ENCODE assay signal across 34 cellular contexts in the genomic region with DNA sequence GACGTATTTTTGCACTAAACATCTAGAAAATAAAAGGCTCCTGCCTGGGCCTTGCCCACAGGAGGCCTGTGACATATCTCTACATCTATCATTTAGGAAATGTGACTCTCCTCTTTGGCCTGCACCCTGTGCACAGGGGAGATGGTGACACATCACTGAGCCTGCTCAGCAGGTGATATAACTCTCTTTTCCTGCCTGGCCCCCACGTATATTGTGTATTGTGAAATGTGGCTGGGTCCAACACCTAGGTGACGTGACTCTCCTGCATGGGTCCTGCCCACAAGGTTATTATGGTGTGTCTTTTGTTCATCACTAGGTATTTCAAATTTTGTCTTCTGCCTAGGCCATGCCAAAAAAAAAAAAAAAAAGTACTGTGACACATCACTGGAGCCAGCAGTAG.
"Had no signal": no experiment of that assay in that cellular context is flagged by ENCODE, and none has a peak within 500 bp of the region (broad histone marks: within the 10 kb centered on the region; RNA-seq: fewer than 3 reads in every experiment).

No MANE protein-coding gene starts in this region.

- H3K9me3 Mint-ChIP-seq: central memory CD8-positive, alpha-beta T cell had no signal

- H3K27ac ChIP-seq: brain microvascular endothelial cell, coronary artery, dorsolateral prefrontal cortex, esophagus muscularis mucosa, foreskin keratinocyte, gastrocnemius medialis, heart left ventricle, WERI-Rb-1 had no signal

- H3K4me3 ChIP-seq: coronary artery, dorsolateral prefrontal cortex, esophagus muscularis mucosa, gastrocnemius medialis, heart left ventricle had no signal

- H3K4me1 ChIP-seq: esophagus muscularis mucosa, foreskin keratinocyte, gastrocnemius medialis, heart left ventricle had no signal

- H3K27me3 Mint-ChIP-seq: activated CD4-positive, alpha-beta memory T cell treated with anti-CD3 and anti-CD28 coated beads for 36 hours; activated CD4-positive, alpha-beta T cell treated with anti-CD3 and anti-CD28 coated beads for 36 hours; activated CD4-positive, alpha-beta T cell treated with anti-CD3 and anti-CD28 coated beads, Interleukin-2, amount 10 ng/mL, durations not matched to agents 24 days and 14 days; activated CD8-positive, alpha-beta memory T cell treated with anti-CD3 and anti-CD28 coated beads, Interleukin-2, amount 10 ng/mL, durations not matched to agents 7 days and 5 days; activated naive CD4-positive, alpha-beta T cell treated with anti-CD3 and anti-CD28 coated beads, Interleukin-2, amount 10 ng/mL, durations not matched to agents 7 days and 5 days; activated naive CD8-positive, alpha-beta T cell treated with anti-CD3 and anti-CD28 coated beads, Interleukin-2, amount 10 ng/mL, durations not matched to agents 7 days and 5 days; central memory CD8-positive, alpha-beta T cell; dendritic cell treated with granulocyte-macrophage colony-stimulating factor and Interleukin-4, amounts not matched to agents 40 ng/mL and 50 ng/mL, for 4 days; T-helper 17 cell had no signal

- H3K36me3 Mint-ChIP-seq: activated CD4-positive, alpha-beta memory T cell treated with anti-CD3 and anti-CD28 coated beads for 36 hours; activated naive CD4-positive, alpha-beta T cell treated with anti-CD3 and anti-CD28 coated beads, Interleukin-2, amount 10 ng/mL, durations not matched to agents 7 days and 5 days; activated naive CD8-positive, alpha-beta T cell treated with anti-CD3 and anti-CD28 coated beads, Interleukin-2, amount 10 ng/mL, durations not matched to agents 7 days and 5 days had no signal

- H3K27me3 ChIP-seq: brain microvascular endothelial cell, dorsolateral prefrontal cortex, esophagus muscularis mucosa, foreskin keratinocyte, gastrocnemius medialis, heart left ventricle had no signal

- H3K9me3 ChIP-seq: esophagus muscularis mucosa, gastrocnemius medialis had no signal

- ATAC-seq: activated CD4-positive, alpha-beta T cell treated with anti-CD3 and anti-CD28 coated beads for 36 hours; activated CD8-positive, alpha-beta memory T cell treated with anti-CD3 and anti-CD28 coated beads, Interleukin-2, amount 10 ng/mL, durations not matched to agents 7 days and 5 days; activated CD8-positive, alpha-beta T cell treated with anti-CD3 and anti-CD28 coated beads, Interleukin-2, amount 10 ng/mL, durations not matched to agents 7 days and 5 days; foreskin keratinocyte; T-helper 17 cell had no signal

- H3K36me3 ChIP-seq: brain microvascular endothelial cell, esophagus muscularis mucosa, gastrocnemius medialis, WERI-Rb-1 had no signal

- H3K4me1 Mint-ChIP-seq: activated CD4-positive, alpha-beta T cell treated with anti-CD3 and anti-CD28 coated beads for 36 hours; activated CD4-positive, alpha-beta T cell treated with anti-CD3 and anti-CD28 coated beads, Interleukin-2, amount 10 ng/mL, durations not matched to agents 24 days and 14 days; activated CD8-positive, alpha-beta memory T cell treated with anti-CD3 and anti-CD28 coated beads, Interleukin-2, amount 10 ng/mL, durations not matched to agents 7 days and 5 days; activated naive CD4-positive, alpha-beta T cell treated with anti-CD3 and anti-CD28 coated beads, Interleukin-2, amount 10 ng/mL, durations not matched to agents 7 days and 5 days; activated naive CD8-positive, alpha-beta T cell treated with anti-CD3 and anti-CD28 coated beads, Interleukin-2, amount 10 ng/mL, durations not matched to agents 7 days and 5 days; central memory CD8-positive, alpha-beta T cell; endodermal cell; T-helper 17 cell had no signal

- H3K27ac Mint-ChIP-seq: activated CD4-positive, alpha-beta memory T cell treated with anti-CD3 and anti-CD28 coated beads for 36 hours; activated CD4-positive, alpha-beta T cell treated with anti-CD3 and anti-CD28 coated beads for 36 hours; activated CD4-positive, alpha-beta T cell treated with anti-CD3 and anti-CD28 coated beads, Interleukin-2, amount 10 ng/mL, durations not matched to agents 24 days and 14 days; activated CD8-positive, alpha-beta memory T cell treated with anti-CD3 and anti-CD28 coated beads, Interleukin-2, amount 10 ng/mL, durations not matched to agents 7 days and 5 days; activated CD8-positive, alpha-beta T cell treated with anti-CD3 and anti-CD28 coated beads, Interleukin-2, amount 10 ng/mL, durations not matched to agents 7 days and 5 days; activated naive CD4-positive, alpha-beta T cell treated with anti-CD3 and anti-CD28 coated beads, Interleukin-2, amount 10 ng/mL, durations not matched to agents 7 days and 5 days; activated naive CD8-positive, alpha-beta T cell treated with anti-CD3 and anti-CD28 coated beads, Interleukin-2, amount 10 ng/mL, durations not matched to agents 7 days and 5 days; activated T-helper 1 cell treated with anti-CD3 and anti-CD28 coated beads, Interleukin-12 subunit alpha, Interleukin-12 subunit beta, Interleukin-2, Interleukin-4 antibody, amounts not matched to agents 30 ng/mL and 10 ng/mL and 1 ng/mL, durations not matched to agents 14 hours and 24 hours and 36 hours; dendritic cell treated with granulocyte-macrophage colony-stimulating factor and Interleukin-4, amounts not matched to agents 40 ng/mL and 50 ng/mL, for 4 days; endodermal cell; T-helper 17 cell; T-helper 2 cell treated with Interferon-gamma antibody and Interleukin-4, amounts not matched to agents 5 μg/mL and 100 μg/mL, for 36 hours had no signal

- H3K4me3 Mint-ChIP-seq: activated CD4-positive, alpha-beta memory T cell treated with anti-CD3 and anti-CD28 coated beads for 36 hours; activated CD4-positive, alpha-beta T cell treated with anti-CD3 and anti-CD28 coated beads for 36 hours; activated CD4-positive, alpha-beta T cell treated with anti-CD3 and anti-CD28 coated beads, Interleukin-2, amount 10 ng/mL, durations not matched to agents 24 days and 14 days; activated CD8-positive, alpha-beta memory T cell treated with anti-CD3 and anti-CD28 coated beads, Interleukin-2, amount 10 ng/mL, durations not matched to agents 7 days and 5 days; activated CD8-positive, alpha-beta T cell treated with anti-CD3 and anti-CD28 coated beads, Interleukin-2, amount 10 ng/mL, durations not matched to agents 7 days and 5 days; activated naive CD4-positive, alpha-beta T cell treated with anti-CD3 and anti-CD28 coated beads, Interleukin-2, amount 10 ng/mL, durations not matched to agents 7 days and 5 days; activated naive CD8-positive, alpha-beta T cell treated with anti-CD3 and anti-CD28 coated beads, Interleukin-2, amount 10 ng/mL, durations not matched to agents 7 days and 5 days; activated T-helper 1 cell treated with anti-CD3 and anti-CD28 coated beads, Interleukin-12 subunit alpha, Interleukin-12 subunit beta, Interleukin-2, Interleukin-4 antibody, amounts not matched to agents 30 ng/mL and 10 ng/mL and 1 ng/mL, durations not matched to agents 14 hours and 24 hours and 36 hours; central memory CD8-positive, alpha-beta T cell; dendritic cell treated with granulocyte-macrophage colony-stimulating factor and Interleukin-4, amounts not matched to agents 40 ng/mL and 50 ng/mL, for 4 days; endodermal cell; T-helper 17 cell; T-helper 2 cell treated with Interferon-gamma antibody and Interleukin-4, amounts not matched to agents 5 μg/mL and 100 μg/mL, for 36 hours had no signal

- DNase-seq: activated CD4-positive, alpha-beta memory T cell treated with anti-CD3 and anti-CD28 coated beads for 36 hours; activated CD4-positive, alpha-beta T cell treated with anti-CD3 and anti-CD28 coated beads for 36 hours; activated CD4-positive, alpha-beta T cell treated with anti-CD3 and anti-CD28 coated beads, Interleukin-2, amount 10 ng/mL, durations not matched to agents 24 days and 14 days; activated CD4-positive, CD25-positive, alpha-beta regulatory T cell; activated CD4-positive, CD25-positive, alpha-beta regulatory T cell treated with anti-CD3 and anti-CD28 coated beads, Interleukin-2, amount 50 U/mL, for 72 hours; activated CD8-positive, alpha-beta memory T cell treated with anti-CD3 and anti-CD28 coated beads, Interleukin-2, amount 10 ng/mL, durations not matched to agents 7 days and 5 days; activated CD8-positive, alpha-beta memory T cell treated with anti-CD3 and anti-CD28 coated beads, Interleukin-2, amount 50 U/mL, for 4 hours; activated CD8-positive, alpha-beta T cell treated with anti-CD3 and anti-CD28 coated beads, Interleukin-2, amount 10 ng/mL, durations not matched to agents 7 days and 5 days; activated gamma-delta T cell; activated naive CD4-positive, alpha-beta T cell; activated naive CD4-positive, alpha-beta T cell treated with anti-CD3 and anti-CD28 coated beads, Interleukin-2, amount 10 ng/mL, durations not matched to agents 7 days and 5 days; activated naive CD8-positive, alpha-beta T cell treated with anti-CD3 and anti-CD28 coated beads, Interleukin-2, amount 10 ng/mL, durations not matched to agents 7 days and 5 days; activated T-cell treated with anti-CD3 and anti-CD28 coated beads, Interleukin-2, amount 50 U/mL, for 1 hour; activated T-cell treated with anti-CD3 and anti-CD28 coated beads, Interleukin-2, amount 50 U/mL, for 48 hours; anterior cingulate cortex; brain microvascular endothelial cell; dorsolateral prefrontal cortex; effector memory CD4-positive, alpha-beta T cell; endodermal cell; erythroblast; foreskin keratinocyte; gastrocnemius medialis; glutamatergic neuron; heart left ventricle; T-helper 1 cell; T-helper 17 cell; T1000; WERI-Rb-1 had no signal
